21 cellular contexts compared by ENCODE assay signal in the genomic region with DNA sequence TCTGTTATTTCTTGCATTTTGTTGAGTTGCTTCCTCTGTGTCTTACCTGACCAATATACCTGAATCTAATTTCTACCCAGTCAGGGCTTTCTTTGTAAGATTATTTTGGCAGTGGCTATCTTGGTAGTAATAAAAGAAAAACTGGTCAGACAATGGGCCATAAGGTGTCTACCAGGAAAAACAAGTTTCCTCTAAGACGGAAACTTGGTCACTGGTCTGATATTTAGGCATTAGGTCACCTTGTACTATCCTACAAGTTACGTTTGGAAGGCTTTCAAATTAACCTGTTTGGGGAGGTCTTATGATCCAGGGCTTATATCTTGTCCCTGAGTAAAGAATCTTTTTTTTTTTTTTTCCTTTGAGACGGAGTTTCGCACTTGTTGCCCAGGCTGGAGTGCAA. TPM values are rescaled to one million over a fixed set of nuclear protein-coding genes. Genes with fewer than 3 reads are reported as not detected.
DNase-seq lines count a peak whose midpoint lies in the region; ATAC-seq, FAIRE-seq and TF ChIP-seq lines count a peak whose summit lies in the region.
"Had no signal": no experiment of that assay in that cellular context is flagged by ENCODE, and none has a peak within 500 bp of the region (broad histone marks: within the 10 kb centered on the region; RNA-seq: fewer than 3 reads in every experiment).

No MANE protein-coding gene starts in this region.

- H3K79me2 ChIP-seq in GM12878 (ENCODE audit: control insufficient read depth, insufficient read depth, low read length): no peaks in the 10 kb centered on the region

- H3K36me3 ChIP-seq in Caco-2 (ENCODE audit: control insufficient read depth, insufficient read depth, low read length) (peaks cover 5% of the 10 kb centered on the region), GM12878 (ENCODE audit: control insufficient read depth in 2 of 2, insufficient read depth in 2 of 2, low read length in 1 of 2) (peaks cover 0 to 8% of the 10 kb centered on the region in 2 experiments; a peak in 2 of 4 replicates), suprapubic skin (peaks cover 13% of the 10 kb centered on the region)

- H3K27me3 ChIP-seq in Caco-2 (replicated peaks; ENCODE audit: control insufficient read depth, insufficient read depth, low read length) (no peaks in the 10 kb centered on the region), GM12878 (replicated peaks in 1 of 2; ENCODE audit: control insufficient read depth in 2 of 2, insufficient read depth in 2 of 2, low read length in 1 of 2) (no peaks in the 10 kb centered on the region), suprapubic skin (no peaks in the 10 kb centered on the region)
- H3K27me3 ChIP-seq: BLaER1 treated with 17β-estradiol and CSF1 and Interleukin-3, amounts not matched to agents 10 nM and 100 nM had no signal

- no peak overlapping the region for H3K27ac ChIP-seq in GM12878 (ENCODE audit: control insufficient read depth, insufficient read depth)
- H3K27ac ChIP-seq in suprapubic skin: peak overlapping the region; percentile 42
- H3K27ac ChIP-seq: BLaER1 treated with 17β-estradiol and CSF1 and Interleukin-3, amounts not matched to agents 10 nM and 100 nM; GM23248 had no signal

- no peak overlapping the region for H3K27ac Mint-ChIP-seq in Caco-2 (ENCODE audit: unreplicated experiment)
- no peak overlapping the region for H3K27ac Mint-ChIP-seq in activated CD4-positive, alpha-beta T cell treated with anti-CD3 and anti-CD28 coated beads, Interleukin-2, amount 10 ng/mL, durations not matched to agents 24 days and 14 days
- H3K27ac Mint-ChIP-seq in immature natural killer cell: peak overlapping the region in 1 of 6 donors; percentile 6
- H3K27ac Mint-ChIP-seq: B cell; CD4-positive, CD25-positive, alpha-beta regulatory T cell; CD8-positive, alpha-beta memory T cell; IgD-negative memory B cell had no signal

- H3K4me1 ChIP-seq in Caco-2 (no peaks in the 10 kb centered on the region), GM12878 (ENCODE audit: control insufficient read depth, insufficient read depth, low read length) (no peaks in the 10 kb centered on the region), suprapubic skin (no peaks in the 10 kb centered on the region)

- TF ChIP-seq RAD21 in GM12878 (IDR thresholded peaks at IDR 0.05; ENCODE audit: insufficient read depth, low read depth, low read length): no peak

- H3K9me3 Mint-ChIP-seq in Caco-2 (ENCODE audit: unreplicated experiment): peaks cover 15% of the 10 kb centered on the region
- H3K9me3 Mint-ChIP-seq in activated CD4-positive, alpha-beta T cell treated with anti-CD3 and anti-CD28 coated beads, Interleukin-2, amount 10 ng/mL, durations not matched to agents 24 days and 14 days: peaks cover 24% of the 10 kb centered on the region
- H3K9me3 Mint-ChIP-seq in immature natural killer cell: peaks cover 0 to 17% (median 5%) of the 10 kb centered on the region in 6 donors

- H3K4me1 Mint-ChIP-seq in Caco-2 (ENCODE audit: low read depth, unreplicated experiment) (no peaks in the 10 kb centered on the region), immature natural killer cell (no peaks in the 10 kb centered on the region)
- no peaks in the 10 kb centered on the region for H3K4me1 Mint-ChIP-seq in activated CD4-positive, alpha-beta T cell treated with anti-CD3 and anti-CD28 coated beads, Interleukin-2, amount 10 ng/mL, durations not matched to agents 24 days and 14 days
- H3K4me1 Mint-ChIP-seq: B cell; CD8-positive, alpha-beta memory T cell had no signal

- no peaks in the 10 kb centered on the region for H4K20me1 ChIP-seq in GM12878 (ENCODE audit: control insufficient read depth, insufficient read depth)
- H4K20me1 ChIP-seq: BLaER1 treated with 17β-estradiol and CSF1 and Interleukin-3, amounts not matched to agents 10 nM and 100 nM had no signal

- WGBS in GM12878 (ENCODE audit: insufficient coverage, insufficient replicate concordance, low lambda C conversion rate, missing lambda C conversion rate): 96% methylated on average over 4 of the region's 4 CpGs
- WGBS in suprapubic skin: 87% methylated on average over 4 of the region's 4 CpGs

- CTCF ChIA-PET in Caco-2 (lab: Charles Lee) (no interaction called here), GM12878 (lab: Yijun Ruan, JAX) (interaction anchor here (0.6 kb wide), 1 partner anchor 238 kb away, joined by 3 read pairs; no protein-coding TSS in a partner anchor)

- H3K27me3 Mint-ChIP-seq in Caco-2 (ENCODE audit: insufficient read depth, unreplicated experiment) (no peaks in the 10 kb centered on the region), immature natural killer cell (ENCODE audit: low read depth in 3 of 3) (no peaks in the 10 kb centered on the region)
- H3K27me3 Mint-ChIP-seq in activated CD4-positive, alpha-beta T cell treated with anti-CD3 and anti-CD28 coated beads, Interleukin-2, amount 10 ng/mL, durations not matched to agents 24 days and 14 days: no peaks in the 10 kb centered on the region
- H3K27me3 Mint-ChIP-seq: B cell; CD4-positive, CD25-positive, alpha-beta regulatory T cell; CD8-positive, alpha-beta memory T cell; IgD-negative memory B cell had no signal

- no peak overlapping the region for H3K4me2 ChIP-seq in GM12878 (ENCODE audit: control insufficient read depth, insufficient read depth)
- H3K4me2 ChIP-seq: BLaER1 treated with 17β-estradiol and CSF1 and Interleukin-3, amounts not matched to agents 10 nM and 100 nM had no signal

- H3K4me3 Mint-ChIP-seq in Caco-2 (ENCODE audit: unreplicated experiment) (no peak overlapping the region), immature natural killer cell (no peak overlapping the region)
- no peak overlapping the region for H3K4me3 Mint-ChIP-seq in activated CD4-positive, alpha-beta T cell treated with anti-CD3 and anti-CD28 coated beads, Interleukin-2, amount 10 ng/mL, durations not matched to agents 24 days and 14 days
- H3K4me3 Mint-ChIP-seq: B cell; CD4-positive, CD25-positive, alpha-beta regulatory T cell; CD8-positive, alpha-beta memory T cell; IgD-negative memory B cell had no signal

- BruUV-seq in Caco-2 (replicated peaks; lab: Mats Ljungman, UMichigan) (TSS peak; percentile 14), GM12878 (replicated peaks; lab: Mats Ljungman, UMichigan) (TSS peak; percentile 34)

- H3K36me3 Mint-ChIP-seq in Caco-2 (ENCODE audit: insufficient read depth, unreplicated experiment): peaks cover 82% of the 10 kb centered on the region
- H3K36me3 Mint-ChIP-seq in activated CD4-positive, alpha-beta T cell treated with anti-CD3 and anti-CD28 coated beads, Interleukin-2, amount 10 ng/mL, durations not matched to agents 24 days and 14 days (ENCODE audit: low read depth): peaks cover 39% of the 10 kb centered on the region
- peaks cover 15 to 36% (median 22%) of the 10 kb centered on the region in 3 donors for H3K36me3 Mint-ChIP-seq in immature natural killer cell

- no peak for TF ChIP-seq EP300 in GM12878 (IDR thresholded peaks at IDR 0.05; ENCODE audit: borderline replicate concordance in 1 of 2, control insufficient read depth in 1 of 2, low read depth in 2 of 2, low read length in 2 of 2)
- no peak for TF ChIP-seq EP300 in suprapubic skin (IDR thresholded peaks at IDR 0.05)

- DNase-seq in Caco-2 (no peak), LNCaP clone FGC (ENCODE audit: low read depth) (peak; percentile 97), GM12878 (ENCODE audit: low read depth, low spot score) (no peak), suprapubic skin (ENCODE audit: low spot score in 2 of 2) (no peak), immature natural killer cell (no peak)
- no peak for DNase-seq in activated CD4-positive, alpha-beta T cell treated with anti-CD3 and anti-CD28 coated beads, Interleukin-2, amount 10 ng/mL, durations not matched to agents 24 days and 14 days
- DNase-seq: CD4-positive, CD25-positive, alpha-beta regulatory T cell; CD8-positive, alpha-beta memory T cell; COR-L47; DMS79; GF-D8; GM23248; HCEC 1CT; KG1 had no signal

- ATAC-seq in GM12878: no peak
- ATAC-seq in GM21367 (IDR thresholded peaks at IDR 0.05; ENCODE audit: unreplicated experiment): no peak
- ATAC-seq: HepG2 had no signal

- intact Hi-C loops in Caco-2 (cut with micrococcal nuclease; ENCODE audit: unreplicated experiment): no loop called here
- intact Hi-C loops in GM12878 (cut with micrococcal nuclease; ENCODE audit: unreplicated experiment): no loop called here
- intact Hi-C loops in activated CD4-positive, alpha-beta T cell treated with anti-CD3 and anti-CD28 coated beads, Interleukin-2, amount 10 ng/mL, durations not matched to agents 24 days and 14 days (cut with micrococcal nuclease): no loop called here

- no peak for TF ChIP-seq POLR2A in GM12878 (IDR thresholded peaks at IDR 0.05; ENCODE audit: low read depth, low read length)
- no peak for TF ChIP-seq POLR2A in suprapubic skin (IDR thresholded peaks at IDR 0.05)

- RAD21 ChIA-PET in GM12878 (lab: Charles Lee; ENCODE audit: unreplicated experiment): no interaction called here

- SMC1A ChIA-PET in GM12878 (lab: Charles Lee; ENCODE audit: uncharacterized antibody, unreplicated experiment): interaction anchor here (1.0 kb wide), 1 partner anchor 27 kb away, joined by 3 read pairs; no protein-coding TSS in a partner anchor

- H2AFZ ChIP-seq in GM12878 (ENCODE audit: control insufficient read depth, low read depth, low read length): no peak overlapping the region
- H2AFZ ChIP-seq: GM23248 had no signal

- H3K9me3 ChIP-seq in Caco-2 (peaks cover 17% of the 10 kb centered on the region), GM12878 (replicated peaks; ENCODE audit: control insufficient read depth, insufficient read depth, low read length) (peaks cover 8% of the 10 kb centered on the region), suprapubic skin (no peaks in the 10 kb centered on the region)

- in situ Hi-C loops in GM12878 (cut with MboI): no loop called here

- no peak for TF ChIP-seq CTCF in Caco-2 (IDR thresholded peaks at IDR 0.05; ENCODE audit: insufficient read depth in 1 of 2, low read depth in 1 of 2, low read length in 1 of 2, severe bottlenecking in 1 of 2, unreplicated experiment in 1 of 2)
- TF ChIP-seq CTCF in LNCaP clone FGC (IDR thresholded peaks at IDR 0.05; ENCODE audit: control insufficient read depth, extremely low read depth, insufficient read depth): no peak
- no peak for TF ChIP-seq CTCF in GM12878 (IDR thresholded peaks at IDR 0.05 in 2 of 3, conservative IDR thresholded peaks at IDR 0.05 in 1 of 3; ENCODE audit: control insufficient read depth in 2 of 3, extremely low read depth in 1 of 3, insufficient read depth in 1 of 3, low read depth in 3 of 3, low read length in 3 of 3)
- TF ChIP-seq CTCF in suprapubic skin (IDR thresholded peaks at IDR 0.05): no peak

- POLR2A ChIA-PET in Caco-2 (lab: Charles Lee) (no interaction called here), GM12878 (lab: Charles Lee) (no interaction called here)

- no peak overlapping the region for H3K4me3 ChIP-seq in Caco-2 (ENCODE audit: low read depth, low read length)
- H3K4me3 ChIP-seq in LNCaP clone FGC (ENCODE audit: low read depth, low read length): peak overlapping the region; percentile 13
- no peak overlapping the region for H3K4me3 ChIP-seq in GM12878
- no peak overlapping the region for H3K4me3 ChIP-seq in suprapubic skin
- H3K4me3 ChIP-seq: BLaER1 treated with 17β-estradiol and CSF1 and Interleukin-3, amounts not matched to agents 10 nM and 100 nM; GM23248 had no signal

- H3K9ac ChIP-seq in GM12878 (ENCODE audit: control insufficient read depth, insufficient read depth, low read length): no peak overlapping the region
- H3K9ac ChIP-seq: BLaER1 treated with 17β-estradiol and CSF1 and Interleukin-3, amounts not matched to agents 10 nM and 100 nM; GM23248 had no signal

- FAIRE-seq in GM12878 (lab: Jason Lieb, UNC): no peak
- FAIRE-seq: D721Med, H54, HepG2 had no signal

RNA-seq across cellular contexts. Expression of a gene that starts 9.2 kb away (rescaled TPM):
- 11.9 and 12.1 TPM in 2 replicates for total RNA-seq in Caco-2 (2022)
- 10.7 and 12.2 TPM in 2 replicates for total RNA-seq in GM12878 (2013; cell fraction: nucleolus; rRNA removed)
- 3.8 and 4.5 TPM in 2 replicates for total RNA-seq in GM12878 (2014; rRNA removed)
- total RNA-seq in GM12878 (2014; rRNA removed; fragmentation: Illumina TruSeq; extraction: Trizol): 4.9 and 5.4 TPM in 2 replicates
- total RNA-seq in GM12878 (2021): 3.4 and 3.7 TPM in 2 replicates
- polyA plus RNA-seq in GM12878 (2011; ENCODE audit: low read depth): 1.0 TPM
- polyA plus RNA-seq in GM12878 (2011; rRNA removed): 8.0 and 11.9 TPM in 2 replicates
- 3.7 and 4.0 TPM in 2 replicates for polyA plus RNA-seq in GM12878 (2011; cell fraction: cytosol; rRNA removed)
- 6.9 and 7.0 TPM in 2 replicates for polyA plus RNA-seq in GM12878 (2011; cell fraction: nucleus; rRNA removed)
- polyA plus RNA-seq in GM12878 (2012): 1.0 and 2.0 TPM in 2 replicates
- 4.9 and 5.4 TPM in 2 replicates for polyA plus RNA-seq in GM12878 (2014; fragmentation: Illumina TruSeq; extraction: Trizol)
- polyA plus RNA-seq in GM12878 (2014; fragmentation: Nextera tagmentation; extraction: Ambion mirVana): 1 to 10 TPM; 3.3 TPM
- 2.5 and 3.7 TPM in 2 replicates for polyA plus RNA-seq in GM12878 (2014; rRNA removed)
- polyA plus RNA-seq in GM12878 (2016; fragmentation: Nextera tagmentation; extraction: Ambion mirVana): 1 to 10 TPM; 4.5 to 5.0 TPM
- 9.3 and 18.1 TPM in 2 replicates for polyA minus RNA-seq in GM12878 (2011; rRNA and poly(A)+ RNA removed)
- 3.4 and 5.3 TPM in 2 replicates for polyA minus RNA-seq in GM12878 (2011; cell fraction: cytosol; rRNA and poly(A)+ RNA removed)
- polyA minus RNA-seq in GM12878 (2011; cell fraction: nucleus; rRNA and poly(A)+ RNA removed): 2.3 and 4.9 TPM in 2 replicates
- total RNA-seq in suprapubic skin: 10 to 100 TPM in 2 of 4 donors, 1 to 10 TPM in 2; 6.8 to 12.3 (median 10.1) TPM
- total RNA-seq in activated CD4-positive, alpha-beta T cell treated with anti-CD3 and anti-CD28 coated beads, Interleukin-2, amount 10 ng/mL, durations not matched to agents 24 days and 14 days: 2.4 and 3.0 TPM in 2 replicates
- polyA plus RNA-seq in immature natural killer cell: 1 to 10 TPM; 1.7 to 5.0 (median 2.4) TPM

RNA-seq across cellular contexts. Expression of a gene that starts 37.2 kb away (rescaled TPM):
- 3.2 and 4.4 TPM in 2 replicates for total RNA-seq in Caco-2 (2022)
- total RNA-seq in GM12878 (2013; cell fraction: nucleolus; rRNA removed): 28.5 and 30.8 TPM in 2 replicates
- total RNA-seq in GM12878 (2014; rRNA removed): 4.1 and 4.5 TPM in 2 replicates
- 6.1 and 7.7 TPM in 2 replicates for total RNA-seq in GM12878 (2014; rRNA removed; fragmentation: Illumina TruSeq; extraction: Trizol)
- total RNA-seq in GM12878 (2021): 3.0 and 4.1 TPM in 2 replicates
- 3.5 TPM for polyA plus RNA-seq in GM12878 (2011; ENCODE audit: low read depth)
- 9.4 and 15.1 TPM in 2 replicates for polyA plus RNA-seq in GM12878 (2011; rRNA removed)
- polyA plus RNA-seq in GM12878 (2011; cell fraction: cytosol; rRNA removed): 2.5 and 2.7 TPM in 2 replicates
- 20.5 and 28.9 TPM in 2 replicates for polyA plus RNA-seq in GM12878 (2011; cell fraction: nucleus; rRNA removed)
- 4.2 and 4.7 TPM in 2 replicates for polyA plus RNA-seq in GM12878 (2012)
- 4.2 and 5.0 TPM in 2 replicates for polyA plus RNA-seq in GM12878 (2014; fragmentation: Illumina TruSeq; extraction: Trizol)
- polyA plus RNA-seq in GM12878 (2014; fragmentation: Nextera tagmentation; extraction: Ambion mirVana): 1 to 10 TPM; 1.0 to 1.3 TPM
- 2.6 and 4.0 TPM in 2 replicates for polyA plus RNA-seq in GM12878 (2014; rRNA removed)
- polyA plus RNA-seq in GM12878 (2016; fragmentation: Nextera tagmentation; extraction: Ambion mirVana): 1 to 10 TPM; 4.5 to 5.5 TPM
- polyA minus RNA-seq in GM12878 (2011; rRNA and poly(A)+ RNA removed): 11.7 and 14.6 TPM in 2 replicates
- 4.3 and 6.0 TPM in 2 replicates for polyA minus RNA-seq in GM12878 (2011; cell fraction: cytosol; rRNA and poly(A)+ RNA removed)
- polyA minus RNA-seq in GM12878 (2011; cell fraction: nucleus; rRNA and poly(A)+ RNA removed): 20.1 and 21.1 TPM in 2 replicates
- 1 to 10 TPM; 1.7 to 7.5 (median 3.9) TPM for total RNA-seq in suprapubic skin
- 3.1 and 4.0 TPM in 2 replicates for total RNA-seq in activated CD4-positive, alpha-beta T cell treated with anti-CD3 and anti-CD28 coated beads, Interleukin-2, amount 10 ng/mL, durations not matched to agents 24 days and 14 days
- 1 to 10 TPM in 2 of 3 donors, under 1 TPM in 1; 0.14 to 7.9 (median 5.2) TPM for polyA plus RNA-seq in immature natural killer cell
